20 cellular contexts compared by ENCODE assay signal in the genomic region with DNA sequence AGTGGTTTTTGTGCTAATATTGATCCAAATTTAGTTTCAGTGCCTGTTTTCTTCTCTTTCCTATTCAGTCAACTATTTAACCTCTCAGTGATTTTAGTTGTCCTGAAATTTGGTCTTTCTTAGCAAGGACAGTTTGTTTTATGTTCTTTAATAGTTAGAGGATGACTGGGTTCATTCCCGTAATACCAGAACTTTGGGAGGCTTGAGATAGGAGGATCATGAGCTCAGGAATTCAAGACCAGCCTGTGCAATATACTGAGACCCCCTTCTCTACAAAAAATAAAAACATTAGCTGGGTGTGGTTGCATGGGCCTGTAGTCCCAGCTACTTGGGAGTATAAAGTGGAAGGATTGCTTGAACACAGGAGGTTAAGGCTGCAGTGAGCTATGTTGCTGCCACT.
DNase-seq lines count a peak whose midpoint lies in the region; ATAC-seq, FAIRE-seq and TF ChIP-seq lines count a peak whose summit lies in the region.
"Had no signal": no experiment of that assay in that cellular context is flagged by ENCODE, and none has a peak within 500 bp of the region (broad histone marks: within the 10 kb centered on the region; RNA-seq: fewer than 3 reads in every experiment).

No MANE protein-coding gene starts in this region.

- H3K4me1 ChIP-seq in psoas muscle = no peaks in the 10 kb centered on the region
- H3K4me1 ChIP-seq: Peyer's patch, SJSA1 had no signal

- no peaks in the 10 kb centered on the region for H3K27me3 ChIP-seq in psoas muscle (ENCODE audit: insufficient read depth in 3 of 3, low read length in 2 of 3)
- H3K27me3 ChIP-seq: Peyer's patch, SJSA1 had no signal

- TF ChIP-seq POLR2A in GM12892 (IDR thresholded peaks at IDR 0.05; ENCODE audit: low read depth, low read length) = no peak

- H3K9me3 Mint-ChIP-seq in osteocyte (ENCODE audit: unreplicated experiment) = no peaks in the 10 kb centered on the region
- H3K9me3 Mint-ChIP-seq in activated CD8-positive, alpha-beta T cell treated with anti-CD3 and anti-CD28 coated beads, Interleukin-2, amount 10 ng/mL, durations not matched to agents 7 days and 5 days (ENCODE audit: insufficient read depth) = no peaks in the 10 kb centered on the region
- H3K9me3 Mint-ChIP-seq: GM23338 had no signal

- peak overlapping the region; percentile 17 for H3K27ac Mint-ChIP-seq in osteocyte (ENCODE audit: unreplicated experiment)
- no peak overlapping the region for H3K27ac Mint-ChIP-seq in activated CD8-positive, alpha-beta T cell treated with anti-CD3 and anti-CD28 coated beads, Interleukin-2, amount 10 ng/mL, durations not matched to agents 7 days and 5 days
- H3K27ac Mint-ChIP-seq: GM23338 had no signal

- H3K4me3 ChIP-seq in AG10803 (ENCODE audit: low read length) = no peak overlapping the region
- no peak overlapping the region for H3K4me3 ChIP-seq in psoas muscle
- H3K4me3 ChIP-seq: GM23338, Peyer's patch, SJSA1 had no signal

- no peaks in the 10 kb centered on the region for H3K36me3 ChIP-seq in psoas muscle (ENCODE audit: insufficient read depth in 1 of 2, low read depth in 1 of 2)
- H3K36me3 ChIP-seq: Peyer's patch, SJSA1 had no signal

- 94 to 95% (median 95%) methylated on average over 1 of the region's 1 CpG for WGBS in psoas muscle, 3 donors

- H3K36me3 Mint-ChIP-seq in osteocyte (ENCODE audit: unreplicated experiment) = peaks cover 3% of the 10 kb centered on the region
- H3K36me3 Mint-ChIP-seq in activated CD8-positive, alpha-beta T cell treated with anti-CD3 and anti-CD28 coated beads, Interleukin-2, amount 10 ng/mL, durations not matched to agents 7 days and 5 days (ENCODE audit: low read depth) = peaks cover 2% of the 10 kb centered on the region

- ATAC-seq in activated CD8-positive, alpha-beta T cell treated with anti-CD3 and anti-CD28 coated beads, Interleukin-2, amount 10 ng/mL, durations not matched to agents 7 days and 5 days = no peak
- ATAC-seq in psoas muscle = no peak
- ATAC-seq: GM23338 had no signal

- no peak for TF ChIP-seq CTCF in AG10803 (conservative IDR thresholded peaks at IDR 0.05; ENCODE audit: low read length)
- no peak for TF ChIP-seq CTCF in osteocyte (IDR thresholded peaks at IDR 0.05)
- no peak for TF ChIP-seq CTCF in psoas muscle (IDR thresholded peaks at IDR 0.05)

- POLR2A ChIA-PET in activated CD8-positive, alpha-beta T cell treated with anti-CD3 and anti-CD28 coated beads, Interleukin-2, amount 10 ng/mL, durations not matched to agents 7 days and 5 days (lab: Charles Lee) = no interaction called here

- DNase-seq in AG10803 (ENCODE audit: low read depth) = peak; percentile 39
- no peak for DNase-seq in GM12892 (ENCODE audit: insufficient read length)
- peak; percentile 36 for DNase-seq in astrocyte of the hippocampus (ENCODE audit: low read depth, low spot score)
- DNase-seq in osteocyte (ENCODE audit: extremely low spot score, unreplicated experiment) = no peak
- no peak for DNase-seq in HPDE6-E6E7 (ENCODE audit: extremely low spot score)
- no peak for DNase-seq in NCI-H510A treated with DMSO at 0.1 percent for 48 hours (lab: John Stamatoyannopoulos, UW)
- no peak for DNase-seq in activated CD8-positive, alpha-beta T cell treated with anti-CD3 and anti-CD28 coated beads, Interleukin-2, amount 10 ng/mL, durations not matched to agents 7 days and 5 days
- DNase-seq in psoas muscle = no peak
- DNase-seq: DMS79; HCEC 1CT; NCI-H1092 treated with DMSO at 0.1 percent for 48 hours; NCI-H146; NCI-H2029 treated with DMSO at 0.1 percent for 48 hours; NCI-H2171 treated with DMSO at 0.1 percent for 48 hours; NCI-H446 treated with DMSO at 0.1 percent for 48 hours; NK-92 treated with Interleukin-12 subunit alpha and Interleukin-12 subunit beta, amount 100 ng/mL, for 24 hours; Peyer's patch had no signal

- H3K4me3 Mint-ChIP-seq in osteocyte (ENCODE audit: unreplicated experiment) = no peak overlapping the region
- H3K4me3 Mint-ChIP-seq in activated CD8-positive, alpha-beta T cell treated with anti-CD3 and anti-CD28 coated beads, Interleukin-2, amount 10 ng/mL, durations not matched to agents 7 days and 5 days = no peak overlapping the region
- H3K4me3 Mint-ChIP-seq: GM23338 had no signal

- H3K4me1 Mint-ChIP-seq in osteocyte (ENCODE audit: unreplicated experiment) = peaks cover 14% of the 10 kb centered on the region
- peaks cover 5% of the 10 kb centered on the region for H3K4me1 Mint-ChIP-seq in activated CD8-positive, alpha-beta T cell treated with anti-CD3 and anti-CD28 coated beads, Interleukin-2, amount 10 ng/mL, durations not matched to agents 7 days and 5 days (ENCODE audit: low read depth)

- no peaks in the 10 kb centered on the region for H3K27me3 Mint-ChIP-seq in osteocyte (ENCODE audit: unreplicated experiment)
- H3K27me3 Mint-ChIP-seq in activated CD8-positive, alpha-beta T cell treated with anti-CD3 and anti-CD28 coated beads, Interleukin-2, amount 10 ng/mL, durations not matched to agents 7 days and 5 days (ENCODE audit: low read depth) = no peaks in the 10 kb centered on the region

- FAIRE-seq in GM12892 (lab: Jason Lieb, UNC) = peak; percentile 24

- CTCF ChIA-PET in activated CD8-positive, alpha-beta T cell treated with anti-CD3 and anti-CD28 coated beads, Interleukin-2, amount 10 ng/mL, durations not matched to agents 7 days and 5 days (lab: Charles Lee) = no interaction called here

- no peak overlapping the region for H3K27ac ChIP-seq in psoas muscle
- H3K27ac ChIP-seq: C4-2B, Peyer's patch, SJSA1 had no signal

- intact Hi-C loops in psoas muscle (cut with DNase I) = no loop called here

- H3K9me3 ChIP-seq in psoas muscle = no peaks in the 10 kb centered on the region
- H3K9me3 ChIP-seq: Peyer's patch, SJSA1 had no signal

Comparison
In these comparisons a context has a peak if more than half of its experiments do, and no peak if none do; other contexts are left out.
1. DNase-seq: peak in AG10803 (single experiment) and astrocyte of the hippocampus (single experiment); none in GM12892 (single experiment), osteocyte (single experiment), HPDE6-E6E7 (single experiment), NCI-H510A treated with DMSO at 0.1 percent for 48 hours (single experiment), activated CD8-positive, alpha-beta T cell treated with anti-CD3 and anti-CD28 coated beads, Interleukin-2, amount 10 ng/mL, durations not matched to agents 7 days and 5 days (single experiment) and psoas muscle (0 of 2).